ENCODE assay signal across 8 cellular contexts in genomic region chr9:109401169-109401989, GRCh38.
DNase-seq lines count a peak whose midpoint lies in the region; ATAC-seq and TF ChIP-seq lines count a peak whose summit lies in the region.

No MANE protein-coding gene starts in this region.

- H3K23ac ChIP-seq in H9 (ENCODE audit: insufficient read length, low read depth, low read length): no peak overlapping the region

- peak overlapping the region; percentile 41 for H3K27ac Mint-ChIP-seq in activated CD8-positive, alpha-beta memory T cell treated with anti-CD3 and anti-CD28 coated beads, Interleukin-2, amount 10 ng/mL, durations not matched to agents 7 days and 5 days
- no peak overlapping the region; a peak in 1 of 7 replicates for H3K27ac Mint-ChIP-seq in H9
- H3K27ac Mint-ChIP-seq in activated CD8-positive, alpha-beta T cell treated with anti-CD3 and anti-CD28 coated beads, Interleukin-2, amount 10 ng/mL, durations not matched to agents 7 days and 5 days: no peak overlapping the region

- H3K4me1 Mint-ChIP-seq in activated CD8-positive, alpha-beta memory T cell treated with anti-CD3 and anti-CD28 coated beads, Interleukin-2, amount 10 ng/mL, durations not matched to agents 7 days and 5 days: peaks cover 15% of the 10 kb centered on the region
- peaks cover 0 to 4% of the 10 kb centered on the region in 2 experiments; a peak in 3 of 4 replicates for H3K4me1 Mint-ChIP-seq in H9
- peaks cover 5% of the 10 kb centered on the region for H3K4me1 Mint-ChIP-seq in activated CD8-positive, alpha-beta T cell treated with anti-CD3 and anti-CD28 coated beads, Interleukin-2, amount 10 ng/mL, durations not matched to agents 7 days and 5 days (ENCODE audit: low read depth)

- H3K4me3 ChIP-seq in right atrium auricular region (no peak overlapping the region), spleen (no peak overlapping the region)

- H3T11ph ChIP-seq in H9 (ENCODE audit: low read length): no peak overlapping the region

- H3K14ac ChIP-seq in H9 (ENCODE audit: insufficient read depth, low read length): no peak overlapping the region

- H3K4me3 Mint-ChIP-seq in activated CD8-positive, alpha-beta memory T cell treated with anti-CD3 and anti-CD28 coated beads, Interleukin-2, amount 10 ng/mL, durations not matched to agents 7 days and 5 days: no peak overlapping the region
- H3K4me3 Mint-ChIP-seq in H9: no peak overlapping the region
- H3K4me3 Mint-ChIP-seq in activated CD8-positive, alpha-beta T cell treated with anti-CD3 and anti-CD28 coated beads, Interleukin-2, amount 10 ng/mL, durations not matched to agents 7 days and 5 days: no peak overlapping the region

- POLR2A ChIA-PET in activated CD8-positive, alpha-beta T cell treated with anti-CD3 and anti-CD28 coated beads, Interleukin-2, amount 10 ng/mL, durations not matched to agents 7 days and 5 days (lab: Charles Lee): interaction anchor here (1.0 kb wide), 1 partner anchor 10 kb away, joined by 4 read pairs; no protein-coding TSS in a partner anchor

- peak overlapping the region; percentile 10 for H3K4me2 ChIP-seq in H9 (ENCODE audit: insufficient read depth, insufficient read length, low read length)

- H2AFZ ChIP-seq in H9 (ENCODE audit: low read length): no peak overlapping the region

- no peak overlapping the region for H2BK120ac ChIP-seq in H9 (ENCODE audit: low read depth, low read length, poor library complexity, severe bottlenecking)

- H3K27me3 ChIP-seq in H9 (ENCODE audit: insufficient read depth, low read length) (no peaks in the 10 kb centered on the region), right atrium auricular region (no peaks in the 10 kb centered on the region), spleen (replicated peaks in 1 of 7) (peaks cover 0 to 20% (median 0%) of the 10 kb centered on the region in 7 donors)

- H3K4me1 ChIP-seq in H9 (ENCODE audit: insufficient read depth, low read length) (no peaks in the 10 kb centered on the region), right atrium auricular region (no peaks in the 10 kb centered on the region), spleen (no peaks in the 10 kb centered on the region)

- TF ChIP-seq CTCF in H9 (conservative IDR thresholded peaks at IDR 0.05): peak; percentile 98
- peak; percentile 42 to 71 for TF ChIP-seq CTCF in right atrium auricular region (IDR thresholded peaks at IDR 0.05)
- peak in 8 of 11 experiments; percentile 24 to 54 (median 40) for TF ChIP-seq CTCF in spleen (IDR thresholded peaks at IDR 0.05 in 8 of 11, conservative IDR thresholded peaks at IDR 0.05 in 3 of 11)

- H2AK5ac ChIP-seq in H9 (ENCODE audit: insufficient read length, low read length): no peak overlapping the region

- peaks cover 16% of the 10 kb centered on the region for H3K36me3 ChIP-seq in right atrium auricular region
- no peaks in the 10 kb centered on the region for H3K36me3 ChIP-seq in spleen

- no peak for TF ChIP-seq POLR2A in spleen (IDR thresholded peaks at IDR 0.05)

- no peak overlapping the region for H4K8ac ChIP-seq in H9 (replicated peaks; ENCODE audit: insufficient read length, low read depth, low read length)

- H3K79me1 ChIP-seq in H9 (ENCODE audit: insufficient read depth, low read depth, low read length, poor library complexity, severe bottlenecking): no peaks in the 10 kb centered on the region

- no peaks in the 10 kb centered on the region for H3K9me3 Mint-ChIP-seq in activated CD8-positive, alpha-beta memory T cell treated with anti-CD3 and anti-CD28 coated beads, Interleukin-2, amount 10 ng/mL, durations not matched to agents 7 days and 5 days (ENCODE audit: low read depth)
- H3K9me3 Mint-ChIP-seq in H9: no peaks in the 10 kb centered on the region
- no peaks in the 10 kb centered on the region for H3K9me3 Mint-ChIP-seq in activated CD8-positive, alpha-beta T cell treated with anti-CD3 and anti-CD28 coated beads, Interleukin-2, amount 10 ng/mL, durations not matched to agents 7 days and 5 days (ENCODE audit: insufficient read depth)

- H4K20me1 ChIP-seq in H9 (ENCODE audit: control insufficient read depth, insufficient read depth, insufficient read length): no peaks in the 10 kb centered on the region

- H2BK15ac ChIP-seq in H9 (ENCODE audit: low read depth, low read length): no peak overlapping the region

- H3K27ac ChIP-seq in H9 (ENCODE audit: insufficient read length, low read depth, low read length) (no peak overlapping the region), right atrium auricular region (no peak overlapping the region), spleen (no peak overlapping the region)

- H2BK12ac ChIP-seq in H9 (ENCODE audit: insufficient read length, low read depth, low read length): no peak overlapping the region

- WGBS in H9 (ENCODE audit: extremely low coverage, insufficient read length, low lambda C conversion rate): no CpG with 5 or more reads among the region's 13 CpGs
- 47 to 57% (median 51%) methylated on average over 13 of the region's 13 CpGs for WGBS in spleen, 5 donors

- no peaks in the 10 kb centered on the region for H3K79me2 ChIP-seq in H9 (ENCODE audit: insufficient read depth, low read length)

- H4K91ac ChIP-seq in H9 (ENCODE audit: insufficient read length, low read depth, low read length): no peak overlapping the region

- peak; percentile 67 for ATAC-seq in activated CD8-positive, alpha-beta memory T cell treated with anti-CD3 and anti-CD28 coated beads, Interleukin-2, amount 10 ng/mL, durations not matched to agents 7 days and 5 days
- no peak for ATAC-seq in activated CD8-positive, alpha-beta T cell treated with anti-CD3 and anti-CD28 coated beads, Interleukin-2, amount 10 ng/mL, durations not matched to agents 7 days and 5 days
- no peak for ATAC-seq in GM18873 (IDR thresholded peaks at IDR 0.05; ENCODE audit: low FRiP score, unreplicated experiment)

- CTCF ChIA-PET in activated CD8-positive, alpha-beta memory T cell treated with anti-CD3 and anti-CD28 coated beads, Interleukin-2, amount 10 ng/mL, durations not matched to agents 7 days and 5 days (lab: Charles Lee): interaction anchor here (1.2 to 4.4 kb wide), 2 partner anchors 9 to 39 kb away, joined by 4 to 31 read pairs; no protein-coding TSS in a partner anchor
- CTCF ChIA-PET in activated CD8-positive, alpha-beta T cell treated with anti-CD3 and anti-CD28 coated beads, Interleukin-2, amount 10 ng/mL, durations not matched to agents 7 days and 5 days (lab: Charles Lee): interaction anchor here (1.0 to 1.8 kb wide), 5 partner anchors 10 to 93 kb away, joined by 3 to 7 read pairs (median 3); no protein-coding TSS in a partner anchor

- H3K9me3 ChIP-seq in H9 (ENCODE audit: control insufficient read depth, low read depth, low read length) (no peaks in the 10 kb centered on the region), right atrium auricular region (no peaks in the 10 kb centered on the region), spleen (no peaks in the 10 kb centered on the region)

- no peak overlapping the region for H3K4ac ChIP-seq in H9 (ENCODE audit: low read depth, low read length)

- H3K36me3 Mint-ChIP-seq in activated CD8-positive, alpha-beta memory T cell treated with anti-CD3 and anti-CD28 coated beads, Interleukin-2, amount 10 ng/mL, durations not matched to agents 7 days and 5 days: no peaks in the 10 kb centered on the region
- 0 out of 7 replicates have a peak, but pooled peaks cover 0 to under 1% (median 0%) of the 10 kb centered on the region in 3 experiments for H3K36me3 Mint-ChIP-seq in H9 (ENCODE audit: insufficient read depth in 1 of 3, low read depth in 3 of 3)
- H3K36me3 Mint-ChIP-seq in activated CD8-positive, alpha-beta T cell treated with anti-CD3 and anti-CD28 coated beads, Interleukin-2, amount 10 ng/mL, durations not matched to agents 7 days and 5 days (ENCODE audit: low read depth): no peaks in the 10 kb centered on the region

- H3K56ac ChIP-seq in H9 (ENCODE audit: insufficient read length, low read depth, low read length): no peak overlapping the region

- intact Hi-C loops in spleen (cut with DNase I; ENCODE audit: low total_unique reads): no loop called here

- no peak overlapping the region for H3K9ac ChIP-seq in H9 (ENCODE audit: extremely low read depth, insufficient read length, low read length)

- no peak overlapping the region for H2BK20ac ChIP-seq in H9 (ENCODE audit: low read depth, low read length, poor library complexity, severe bottlenecking)

- H3K18ac ChIP-seq in H9 (ENCODE audit: insufficient read length, low read depth, low read length): no peak overlapping the region

- DNase-seq in activated CD8-positive, alpha-beta memory T cell treated with anti-CD3 and anti-CD28 coated beads, Interleukin-2, amount 10 ng/mL, durations not matched to agents 7 days and 5 days: peak; percentile 54
- no peak for DNase-seq in activated CD8-positive, alpha-beta memory T cell treated with anti-CD3 and anti-CD28 coated beads for 24 hours
- DNase-seq in H9: peak; percentile 85
- DNase-seq in NCI-H146 treated with DMSO at 0.1 percent for 48 hours (lab: John Stamatoyannopoulos, UW; ENCODE audit: unreplicated experiment): peak; percentile 31
- DNase-seq in activated CD8-positive, alpha-beta T cell treated with anti-CD3 and anti-CD28 coated beads, Interleukin-2, amount 10 ng/mL, durations not matched to agents 7 days and 5 days: peak; percentile 62
- DNase-seq in right atrium auricular region (ENCODE audit: low spot score): no peak
- no peak for DNase-seq in spleen

- peaks cover 12% of the 10 kb centered on the region for H3K27me3 Mint-ChIP-seq in activated CD8-positive, alpha-beta memory T cell treated with anti-CD3 and anti-CD28 coated beads, Interleukin-2, amount 10 ng/mL, durations not matched to agents 7 days and 5 days
- no peaks in the 10 kb centered on the region for H3K27me3 Mint-ChIP-seq in H9 (ENCODE audit: low read depth)
- peaks cover 12% of the 10 kb centered on the region for H3K27me3 Mint-ChIP-seq in activated CD8-positive, alpha-beta T cell treated with anti-CD3 and anti-CD28 coated beads, Interleukin-2, amount 10 ng/mL, durations not matched to agents 7 days and 5 days (ENCODE audit: low read depth)

- no peak overlapping the region for H4K5ac ChIP-seq in H9 (ENCODE audit: insufficient read length, low read depth, low read length)

- no peak overlapping the region for H2BK5ac ChIP-seq in H9 (ENCODE audit: insufficient read length, low read length)

- H3K23me2 ChIP-seq in H9 (ENCODE audit: insufficient read length, low read depth, low read length, poor library complexity, severe bottlenecking): no peaks in the 10 kb centered on the region

Comparison
In these comparisons a context has a peak if more than half of its experiments do, and no peak if none do; other contexts are left out.
1. DNase-seq: peak in activated CD8-positive, alpha-beta memory T cell treated with anti-CD3 and anti-CD28 coated beads, Interleukin-2, amount 10 ng/mL, durations not matched to agents 7 days and 5 days (single experiment), H9 (single experiment), NCI-H146 treated with DMSO at 0.1 percent for 48 hours (single experiment) and activated CD8-positive, alpha-beta T cell treated with anti-CD3 and anti-CD28 coated beads, Interleukin-2, amount 10 ng/mL, durations not matched to agents 7 days and 5 days (single experiment); none in activated CD8-positive, alpha-beta memory T cell treated with anti-CD3 and anti-CD28 coated beads for 24 hours (single experiment), right atrium auricular region (single experiment) and spleen (single experiment).
2. CTCF ChIP-seq: peak in every context shown above with its lines; median percentile 98 in H9; 56 in right atrium auricular region; 40 in spleen.